In the genomic region with DNA sequence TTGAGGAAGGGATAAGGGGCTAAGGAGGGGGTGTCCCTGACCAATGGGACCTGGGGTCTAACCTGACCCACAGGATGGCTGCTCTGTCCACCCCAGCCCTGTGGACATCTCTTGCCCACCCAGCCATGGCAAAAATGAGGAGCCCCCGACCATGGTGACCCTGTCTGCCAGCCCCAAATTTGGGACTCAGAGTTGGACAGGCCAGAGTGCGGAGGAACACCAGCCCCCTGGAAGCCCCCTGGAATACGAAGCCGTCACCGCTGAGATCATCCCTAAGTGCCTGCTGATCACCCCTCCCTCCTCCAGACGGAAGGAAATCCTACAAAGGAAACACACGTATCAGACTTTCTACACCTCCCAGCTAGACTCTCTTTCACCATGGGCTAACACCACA, we compare ENCODE assay signal across 1 cellular context.
TF ChIP-seq lines count a peak whose summit lies in the region.

No MANE protein-coding gene starts in this region.

TF ChIP-seq in H1, 55 proteins besides CTCF, POLR2A, EP300 and RAD21:
- no peak for TF ChIP-seq CHD2 (IDR thresholded peaks at IDR 0.05; ENCODE audit: low read length)
- no peak for TF ChIP-seq RXRA (IDR thresholded peaks at IDR 0.05; ENCODE audit: insufficient read depth, low read depth, low read length)
TF ChIP-seq in H1: peak in this region for 0.
